35 cellular contexts compared by ENCODE assay signal in genomic region chr12:2765608-2766007, GRCh38.
"Had no signal": no experiment of that assay in that cellular context is flagged by ENCODE, and none has a peak within 500 bp of the region (broad histone marks: within the 10 kb centered on the region; RNA-seq: fewer than 3 reads in every experiment).

No MANE protein-coding gene starts in this region.

- H3K4me1 Mint-ChIP-seq: activated B cell treated with CpG ODN at 0.5 μM for 24 hours; activated CD4-positive, alpha-beta T cell treated with anti-CD3 and anti-CD28 coated beads for 36 hours; activated CD4-positive, alpha-beta T cell treated with anti-CD3 and anti-CD28 coated beads, Interleukin-2, amount 10 ng/mL, durations not matched to agents 24 days and 14 days; activated CD8-positive, alpha-beta memory T cell treated with anti-CD3 and anti-CD28 coated beads, Interleukin-2, amount 10 ng/mL, durations not matched to agents 7 days and 5 days; activated naive CD8-positive, alpha-beta T cell treated with anti-CD3 and anti-CD28 coated beads for 36 hours; activated naive CD8-positive, alpha-beta T cell treated with anti-CD3 and anti-CD28 coated beads, Interleukin-2, amount 50 U/mL, for 24 hours; brain had no signal

- H3K4me1 ChIP-seq: adrenal gland, breast epithelium, colonic mucosa, gastroesophageal sphincter had no signal

- H3K27ac ChIP-seq: adrenal gland, breast epithelium, cardiac muscle cell, colonic mucosa, epithelial cell of prostate, esophagus squamous epithelium, gastroesophageal sphincter had no signal

- FAIRE-seq: endometrium, endothelial cell of umbilical vein had no signal

- H3K4me3 ChIP-seq: adrenal gland, breast epithelium, cardiac muscle cell, colonic mucosa, esophagus squamous epithelium, gastroesophageal sphincter had no signal

- DNase-seq: activated B cell treated with CpG ODN at 0.5 μM for 24 hours; activated CD4-positive, alpha-beta memory T cell treated with anti-CD3 and anti-CD28 coated beads for 36 hours; activated CD4-positive, alpha-beta T cell treated with anti-CD3 and anti-CD28 coated beads for 36 hours; activated CD4-positive, alpha-beta T cell treated with anti-CD3 and anti-CD28 coated beads, Interleukin-2, amount 10 ng/mL, durations not matched to agents 24 days and 14 days; activated CD4-positive, CD25-positive, alpha-beta regulatory T cell treated with anti-CD3 and anti-CD28 coated beads, Interleukin-2, amount 50 U/mL, for 72 hours; activated CD8-positive, alpha-beta memory T cell treated with anti-CD3 and anti-CD28 coated beads, Interleukin-2, amount 10 ng/mL, durations not matched to agents 7 days and 5 days; activated CD8-positive, alpha-beta memory T cell treated with anti-CD3 and anti-CD28 coated beads, Interleukin-2, amount 50 U/mL, for 4 hours; activated CD8-positive, alpha-beta T cell treated with anti-CD3 and anti-CD28 coated beads, Interleukin-2, amount 10 ng/mL, durations not matched to agents 7 days and 5 days; activated effector memory CD4-positive, alpha-beta T cell treated with anti-CD3 and anti-CD28 coated beads, Interleukin-2, amount 50 U/mL, for 16 hours; activated naive CD4-positive, alpha-beta T cell treated with anti-CD3 and anti-CD28 coated beads for 36 hours; activated naive CD8-positive, alpha-beta T cell treated with anti-CD3 and anti-CD28 coated beads for 36 hours; activated naive CD8-positive, alpha-beta T cell treated with anti-CD3 and anti-CD28 coated beads, Interleukin-2, amount 50 U/mL, for 24 hours; activated T-cell treated with anti-CD3 and anti-CD28 coated beads, Interleukin-2, amount 50 U/mL, for 1 hour; activated T-cell treated with anti-CD3 and anti-CD28 coated beads, Interleukin-2, amount 50 U/mL, for 48 hours; adrenal gland; amygdala; aorta; central memory CD4-positive, alpha-beta T cell; cerebellar nuclear complex; colonic mucosa; effector CD8-positive, alpha-beta T cell; esophagus squamous epithelium; foreskin melanocyte; head of caudate nucleus; T-helper 2 cell had no signal

- H3K9me3 ChIP-seq: adrenal gland, breast epithelium, colonic mucosa, esophagus squamous epithelium, gastroesophageal sphincter had no signal

- H3K27ac Mint-ChIP-seq: activated B cell treated with CpG ODN at 0.5 μM for 24 hours; activated CD4-positive, alpha-beta memory T cell treated with anti-CD3 and anti-CD28 coated beads for 36 hours; activated CD4-positive, alpha-beta T cell treated with anti-CD3 and anti-CD28 coated beads for 36 hours; activated CD4-positive, alpha-beta T cell treated with anti-CD3 and anti-CD28 coated beads, Interleukin-2, amount 10 ng/mL, durations not matched to agents 24 days and 14 days; activated CD8-positive, alpha-beta memory T cell treated with anti-CD3 and anti-CD28 coated beads, Interleukin-2, amount 10 ng/mL, durations not matched to agents 7 days and 5 days; activated CD8-positive, alpha-beta T cell treated with anti-CD3 and anti-CD28 coated beads, Interleukin-2, amount 10 ng/mL, durations not matched to agents 7 days and 5 days; activated naive CD4-positive, alpha-beta T cell treated with anti-CD3 and anti-CD28 coated beads for 36 hours; activated naive CD4-positive, alpha-beta T cell treated with anti-CD3 and anti-CD28 coated beads, Interleukin-2, amount 50 U/mL, for 24 hours; activated naive CD8-positive, alpha-beta T cell treated with anti-CD3 and anti-CD28 coated beads for 36 hours; activated naive CD8-positive, alpha-beta T cell treated with anti-CD3 and anti-CD28 coated beads, Interleukin-2, amount 50 U/mL, for 24 hours; activated T-helper 1 cell treated with anti-CD3 and anti-CD28 coated beads, Interleukin-12 subunit alpha, Interleukin-12 subunit beta, Interleukin-2, Interleukin-4 antibody, amounts not matched to agents 30 ng/mL and 10 ng/mL and 1 ng/mL, durations not matched to agents 14 hours and 24 hours and 36 hours; activated T-helper 2 cell treated with anti-CD3 and anti-CD28 coated beads, Interferon-gamma antibody, Interleukin-2, Interleukin-4, amounts not matched to agents 10 μg/mL and 5 μg/mL and 100 μg/mL, durations not matched to agents 14 hours and 24 hours and 36 hours; brain had no signal

- H3K36me3 Mint-ChIP-seq: activated CD4-positive, alpha-beta memory T cell treated with anti-CD3 and anti-CD28 coated beads for 36 hours; activated CD8-positive, alpha-beta memory T cell treated with anti-CD3 and anti-CD28 coated beads, Interleukin-2, amount 10 ng/mL, durations not matched to agents 7 days and 5 days; activated naive CD4-positive, alpha-beta T cell treated with anti-CD3 and anti-CD28 coated beads, Interleukin-2, amount 50 U/mL, for 24 hours; activated naive CD8-positive, alpha-beta T cell treated with anti-CD3 and anti-CD28 coated beads for 36 hours had no signal

- H3K4me3 Mint-ChIP-seq: activated B cell treated with CpG ODN at 0.5 μM for 24 hours; activated CD4-positive, alpha-beta memory T cell treated with anti-CD3 and anti-CD28 coated beads for 36 hours; activated CD4-positive, alpha-beta T cell treated with anti-CD3 and anti-CD28 coated beads for 36 hours; activated CD4-positive, alpha-beta T cell treated with anti-CD3 and anti-CD28 coated beads, Interleukin-2, amount 10 ng/mL, durations not matched to agents 24 days and 14 days; activated CD8-positive, alpha-beta memory T cell treated with anti-CD3 and anti-CD28 coated beads, Interleukin-2, amount 10 ng/mL, durations not matched to agents 7 days and 5 days; activated CD8-positive, alpha-beta T cell treated with anti-CD3 and anti-CD28 coated beads, Interleukin-2, amount 10 ng/mL, durations not matched to agents 7 days and 5 days; activated naive CD4-positive, alpha-beta T cell treated with anti-CD3 and anti-CD28 coated beads for 36 hours; activated naive CD4-positive, alpha-beta T cell treated with anti-CD3 and anti-CD28 coated beads, Interleukin-2, amount 50 U/mL, for 24 hours; activated naive CD8-positive, alpha-beta T cell treated with anti-CD3 and anti-CD28 coated beads for 36 hours; activated naive CD8-positive, alpha-beta T cell treated with anti-CD3 and anti-CD28 coated beads, Interleukin-2, amount 50 U/mL, for 24 hours; activated T-helper 1 cell treated with anti-CD3 and anti-CD28 coated beads, Interleukin-12 subunit alpha, Interleukin-12 subunit beta, Interleukin-2, Interleukin-4 antibody, amounts not matched to agents 30 ng/mL and 10 ng/mL and 1 ng/mL, durations not matched to agents 14 hours and 24 hours and 36 hours; brain had no signal

- H3K9me3 Mint-ChIP-seq: activated CD4-positive, alpha-beta memory T cell treated with anti-CD3 and anti-CD28 coated beads for 36 hours; activated naive CD4-positive, alpha-beta T cell treated with anti-CD3 and anti-CD28 coated beads for 36 hours; activated naive CD4-positive, alpha-beta T cell treated with anti-CD3 and anti-CD28 coated beads, Interleukin-2, amount 50 U/mL, for 24 hours; activated naive CD8-positive, alpha-beta T cell treated with anti-CD3 and anti-CD28 coated beads for 36 hours; activated naive CD8-positive, alpha-beta T cell treated with anti-CD3 and anti-CD28 coated beads, Interleukin-2, amount 50 U/mL, for 24 hours; activated T-helper 1 cell treated with anti-CD3 and anti-CD28 coated beads, Interleukin-12 subunit alpha, Interleukin-12 subunit beta, Interleukin-2, Interleukin-4 antibody, amounts not matched to agents 30 ng/mL and 10 ng/mL and 1 ng/mL, durations not matched to agents 14 hours and 24 hours and 36 hours; activated T-helper 2 cell treated with anti-CD3 and anti-CD28 coated beads, Interferon-gamma antibody, Interleukin-2, Interleukin-4, amounts not matched to agents 10 μg/mL and 5 μg/mL and 100 μg/mL, durations not matched to agents 14 hours and 24 hours and 36 hours had no signal

- H3K27me3 ChIP-seq: adrenal gland, breast epithelium, cardiac muscle cell, colonic mucosa, esophagus squamous epithelium, gastroesophageal sphincter had no signal

- H3K36me3 ChIP-seq: adrenal gland, breast epithelium, cardiac muscle cell, colonic mucosa, esophagus squamous epithelium had no signal

- H3K27me3 Mint-ChIP-seq: activated B cell treated with CpG ODN at 0.5 μM for 24 hours; activated CD4-positive, alpha-beta memory T cell treated with anti-CD3 and anti-CD28 coated beads for 36 hours; activated CD4-positive, alpha-beta T cell treated with anti-CD3 and anti-CD28 coated beads for 36 hours; activated naive CD4-positive, alpha-beta T cell treated with anti-CD3 and anti-CD28 coated beads, Interleukin-2, amount 50 U/mL, for 24 hours; activated naive CD8-positive, alpha-beta T cell treated with anti-CD3 and anti-CD28 coated beads for 36 hours; activated naive CD8-positive, alpha-beta T cell treated with anti-CD3 and anti-CD28 coated beads, Interleukin-2, amount 50 U/mL, for 24 hours had no signal
